In the genomic region with DNA sequence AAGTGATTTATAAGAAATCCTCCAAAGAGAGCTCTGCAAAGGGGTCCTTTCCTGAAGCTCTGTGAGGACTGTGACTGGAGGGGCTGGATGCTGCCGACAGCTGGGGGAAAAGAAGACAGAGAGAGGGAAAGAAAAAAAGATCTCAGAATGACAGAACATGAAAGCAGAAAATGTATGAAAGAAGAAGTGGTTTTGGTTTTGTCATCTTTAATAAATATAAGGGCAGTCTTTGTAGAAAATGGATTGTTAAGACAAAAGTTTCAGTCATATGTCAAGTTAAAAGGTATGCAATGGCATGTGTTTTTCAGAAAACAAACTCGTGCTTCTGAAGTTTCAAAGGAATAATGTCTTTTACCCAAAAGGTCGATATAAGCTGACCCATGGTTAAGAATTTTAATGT, we compare ENCODE assay signal across 1 cellular context.
TF ChIP-seq lines count a peak whose summit lies in the region.

No MANE protein-coding gene starts in this region.

TF ChIP-seq in GM23338, 12 proteins besides CTCF, POLR2A, EP300 and RAD21:
- TF ChIP-seq ZNF462 (CRISPR knock-in tag; IDR thresholded peaks at IDR 0.05) (no peak), EZH2 (IDR thresholded peaks at IDR 0.05; ENCODE audit: low read depth, unreplicated experiment) (no peak), STAT1 (IDR thresholded peaks at IDR 0.05; ENCODE audit: unreplicated experiment) (no peak), JUNB (IDR thresholded peaks at IDR 0.05; ENCODE audit: unreplicated experiment) (no peak), EZH2phosphoT487 (IDR thresholded peaks at IDR 0.05; ENCODE audit: unreplicated experiment) (no peak), CREB1 (CRISPR knock-in tag; IDR thresholded peaks at IDR 0.05; ENCODE audit: low read depth) (no peak), POLR2AphosphoS5 (IDR thresholded peaks at IDR 0.05; ENCODE audit: low read depth) (no peak)
- TF ChIP-seq, protein P1, sequence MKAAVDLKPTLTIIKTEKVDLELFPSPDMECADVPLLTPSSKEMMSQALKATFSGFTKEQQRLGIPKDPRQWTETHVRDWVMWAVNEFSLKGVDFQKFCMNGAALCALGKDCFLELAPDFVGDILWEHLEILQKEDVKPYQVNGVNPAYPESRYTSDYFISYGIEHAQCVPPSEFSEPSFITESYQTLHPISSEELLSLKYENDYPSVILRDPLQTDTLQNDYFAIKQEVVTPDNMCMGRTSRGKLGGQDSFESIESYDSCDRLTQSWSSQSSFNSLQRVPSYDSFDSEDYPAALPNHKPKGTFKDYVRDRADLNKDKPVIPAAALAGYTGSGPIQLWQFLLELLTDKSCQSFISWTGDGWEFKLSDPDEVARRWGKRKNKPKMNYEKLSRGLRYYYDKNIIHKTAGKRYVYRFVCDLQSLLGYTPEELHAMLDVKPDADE (IDR thresholded peaks at IDR 0.05) = no peak
